In the genomic region with DNA sequence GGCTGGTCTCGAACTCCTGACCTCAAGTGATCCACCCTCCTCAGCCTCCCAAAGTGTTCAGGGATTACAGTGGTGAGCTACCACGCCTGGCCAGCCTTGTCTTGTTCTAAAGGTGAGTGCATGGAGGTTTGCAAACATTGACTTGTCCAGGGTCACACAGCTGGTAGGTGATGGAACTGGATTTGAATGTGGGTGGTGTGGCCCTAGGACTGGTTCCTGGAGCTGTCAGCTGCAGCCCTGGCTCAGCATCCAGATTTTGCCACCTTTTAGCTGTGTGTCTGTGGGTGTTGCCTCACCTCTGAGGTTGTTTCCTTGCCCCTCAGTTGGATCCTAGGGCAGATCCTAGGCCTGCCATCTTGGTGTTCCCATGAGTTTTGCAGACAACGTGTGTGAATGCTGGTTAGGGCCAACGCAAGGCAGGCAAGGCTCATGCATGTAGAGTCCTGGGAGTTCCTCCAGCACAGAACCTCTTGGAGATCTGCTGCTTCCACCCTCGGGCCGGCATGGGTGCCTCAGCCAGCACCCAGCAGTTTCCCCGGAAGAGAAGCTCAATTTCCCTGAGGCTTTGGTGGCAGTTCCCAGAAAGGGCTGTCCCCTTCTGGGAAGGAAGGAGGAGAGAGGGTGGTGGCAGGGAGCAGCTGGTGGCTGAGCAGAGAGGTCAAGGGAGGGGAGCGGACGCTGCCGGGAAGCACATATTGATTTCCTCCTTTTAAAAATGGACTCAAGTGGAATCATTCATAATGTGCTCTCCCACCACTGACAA, we compare ENCODE assay signal across 18 cellular contexts.
DNase-seq lines count a peak whose midpoint lies in the region; ATAC-seq, FAIRE-seq and TF ChIP-seq lines count a peak whose summit lies in the region.
"Had no signal": no experiment of that assay in that cellular context is flagged by ENCODE, and none has a peak within 500 bp of the region (broad histone marks: within the 10 kb centered on the region; RNA-seq: fewer than 3 reads in every experiment).

No MANE protein-coding gene starts in this region.

- TF ChIP-seq CTCF in natural killer cell (IDR thresholded peaks at IDR 0.05): no peak
- TF ChIP-seq CTCF in H1 (IDR thresholded peaks at IDR 0.05; ENCODE audit: control extremely low read depth in 1 of 3, insufficient read depth in 1 of 3, low read depth in 1 of 3, low read length in 3 of 3): no peak

- H4K8ac ChIP-seq in H1 (ENCODE audit: extremely low read depth, insufficient read depth, low read length) (no peak overlapping the region), neuronal stem cell (ENCODE audit: low read depth, low read length) (no peak overlapping the region)

- H3K4me1 Mint-ChIP-seq in natural killer cell treated with Interleukin-12 subunit alpha and Interleukin-12 subunit beta and Interleukin-15 and Interleukin-18, amount 100 ng/mL, for 72 hours (ENCODE audit: low read depth in 2 of 2): no peaks in the 10 kb centered on the region
- no peaks in the 10 kb centered on the region for H3K4me1 Mint-ChIP-seq in natural killer cell
- H3K4me1 Mint-ChIP-seq in activated T-helper 17 cell treated with anti-CD3 and anti-CD28 coated beads, Interleukin-2, amount 50 U/mL, for 72 hours: no peaks in the 10 kb centered on the region
- H3K4me1 Mint-ChIP-seq: CD8-positive, alpha-beta memory T cell had no signal

- no peak overlapping the region for H3K56ac ChIP-seq in H1 (replicated peaks; ENCODE audit: insufficient read length, low read depth, low read length)

- POLR2A ChIA-PET in H1 (lab: Charles Lee; ENCODE audit: partially characterized antibody): no interaction called here

- H3K23me2 ChIP-seq in H1 (ENCODE audit: low read depth, low read length): no peaks in the 10 kb centered on the region

- H3K4me1 ChIP-seq in H1 (replicated peaks in 1 of 4; ENCODE audit: control insufficient read depth in 3 of 4, insufficient read depth in 4 of 4, low read length in 3 of 4) (peaks cover 5 to 10% (median 8%) of the 10 kb centered on the region in 4 experiments; a peak in 5 of 7 replicates), neuronal stem cell (ENCODE audit: control insufficient read depth in 2 of 2, insufficient read depth in 1 of 2, low read depth in 1 of 2, low read length in 2 of 2) (peaks cover 0 to 9% of the 10 kb centered on the region in 2 donors)

- no peak for TF ChIP-seq EP300 in H1 (IDR thresholded peaks at IDR 0.05; ENCODE audit: borderline replicate concordance in 1 of 2, low read depth in 2 of 2, low read length in 2 of 2)

- H3K4me2 ChIP-seq in H1 (ENCODE audit: insufficient read depth in 1 of 2, low read depth in 2 of 2, low read length in 2 of 2) (no peak overlapping the region), neuronal stem cell (ENCODE audit: insufficient read depth, low read length, poor library complexity, severe bottlenecking) (no peak overlapping the region)

- H4K5ac ChIP-seq in H1 (ENCODE audit: insufficient read length, low read depth, low read length): no peak overlapping the region

- H3K27ac Mint-ChIP-seq in natural killer cell treated with Interleukin-12 subunit alpha and Interleukin-12 subunit beta and Interleukin-15 and Interleukin-18, amount 100 ng/mL, for 72 hours: no peak overlapping the region
- no peak overlapping the region for H3K27ac Mint-ChIP-seq in natural killer cell
- H3K27ac Mint-ChIP-seq in activated T-helper 17 cell treated with anti-CD3 and anti-CD28 coated beads, Interleukin-2, amount 50 U/mL, for 72 hours: no peak overlapping the region
- H3K27ac Mint-ChIP-seq: CD8-positive, alpha-beta memory T cell; naive thymus-derived CD8-positive, alpha-beta T cell; stimulated activated naive CD8-positive, alpha-beta T cell treated with anti-CD3 and anti-CD28 coated beads, Interleukin-15, Interleukin-2, amounts not matched to agents 100 ng/mL and 50 ng/mL, for 24 hours had no signal

- no peak overlapping the region for H3K23ac ChIP-seq in H1 (ENCODE audit: insufficient read length)
- no peak overlapping the region for H3K23ac ChIP-seq in neuronal stem cell (ENCODE audit: low read depth, low read length, poor library complexity)

- H3K36me3 ChIP-seq in H1 (ENCODE audit: control insufficient read depth in 2 of 4, insufficient read depth in 4 of 4, low read length in 3 of 4) (no peaks in the 10 kb centered on the region), neuronal stem cell (replicated peaks in 1 of 2; ENCODE audit: control insufficient read depth in 2 of 2, insufficient read depth in 2 of 2, low read length in 2 of 2) (no peaks in the 10 kb centered on the region)

- no peaks in the 10 kb centered on the region for H4K20me1 ChIP-seq in H1 (replicated peaks in 1 of 2; ENCODE audit: control insufficient read depth in 1 of 2, insufficient read depth in 2 of 2, low read length in 2 of 2)

- FAIRE-seq in H1 (lab: Jason Lieb, UNC): no peak
- FAIRE-seq: colon had no signal

- no peaks in the 10 kb centered on the region for H3K36me3 Mint-ChIP-seq in natural killer cell treated with Interleukin-12 subunit alpha and Interleukin-12 subunit beta and Interleukin-15 and Interleukin-18, amount 100 ng/mL, for 72 hours
- no peaks in the 10 kb centered on the region for H3K36me3 Mint-ChIP-seq in natural killer cell
- no peaks in the 10 kb centered on the region for H3K36me3 Mint-ChIP-seq in activated T-helper 17 cell treated with anti-CD3 and anti-CD28 coated beads, Interleukin-2, amount 50 U/mL, for 72 hours (ENCODE audit: low read depth)
- H3K36me3 Mint-ChIP-seq: CD8-positive, alpha-beta memory T cell; naive thymus-derived CD8-positive, alpha-beta T cell had no signal

- no peak overlapping the region for H2BK20ac ChIP-seq in H1 (ENCODE audit: low read length)

- H4K91ac ChIP-seq in H1 (replicated peaks; ENCODE audit: insufficient read length, low read length) (no peak overlapping the region), neuronal stem cell (ENCODE audit: low read depth, low read length, poor library complexity) (no peak overlapping the region)

- no peaks in the 10 kb centered on the region for H3K27me3 Mint-ChIP-seq in natural killer cell treated with Interleukin-12 subunit alpha and Interleukin-12 subunit beta and Interleukin-15 and Interleukin-18, amount 100 ng/mL, for 72 hours
- H3K27me3 Mint-ChIP-seq in natural killer cell (ENCODE audit: low read depth in 2 of 2): no peaks in the 10 kb centered on the region
- H3K27me3 Mint-ChIP-seq in activated T-helper 17 cell treated with anti-CD3 and anti-CD28 coated beads, Interleukin-2, amount 50 U/mL, for 72 hours: peaks cover 3% of the 10 kb centered on the region
- H3K27me3 Mint-ChIP-seq: stimulated activated naive CD8-positive, alpha-beta T cell treated with anti-CD3 and anti-CD28 coated beads, Interleukin-15, Interleukin-2, amounts not matched to agents 100 ng/mL and 50 ng/mL, for 24 hours had no signal

- TF ChIP-seq RAD21 in H1 (IDR thresholded peaks at IDR 0.05 in 1 of 2, conservative IDR thresholded peaks at IDR 0.05 in 1 of 2; ENCODE audit: low read depth in 2 of 2, low read length in 2 of 2): no peak

- H3K9me3 Mint-ChIP-seq in natural killer cell treated with Interleukin-12 subunit alpha and Interleukin-12 subunit beta and Interleukin-15 and Interleukin-18, amount 100 ng/mL, for 72 hours: no peaks in the 10 kb centered on the region
- H3K9me3 Mint-ChIP-seq in natural killer cell: no peaks in the 10 kb centered on the region
- H3K9me3 Mint-ChIP-seq in activated T-helper 17 cell treated with anti-CD3 and anti-CD28 coated beads, Interleukin-2, amount 50 U/mL, for 72 hours: no peaks in the 10 kb centered on the region
- H3K9me3 Mint-ChIP-seq: CD8-positive, alpha-beta memory T cell; naive thymus-derived CD8-positive, alpha-beta T cell; stimulated activated naive CD8-positive, alpha-beta T cell treated with anti-CD3 and anti-CD28 coated beads, Interleukin-15, Interleukin-2, amounts not matched to agents 100 ng/mL and 50 ng/mL, for 24 hours had no signal

- no peak for TF ChIP-seq POLR2A in H1 (IDR thresholded peaks at IDR 0.05; ENCODE audit: control extremely low read depth in 1 of 2, low read depth in 2 of 2, low read length in 2 of 2)

- H2BK12ac ChIP-seq in H1 (ENCODE audit: low read depth, low read length) (no peak overlapping the region), neuronal stem cell (ENCODE audit: low read length) (no peak overlapping the region)

- no peaks in the 10 kb centered on the region for H3K79me2 ChIP-seq in H1 (ENCODE audit: control insufficient read depth in 1 of 2, insufficient read depth in 2 of 2, low read length in 2 of 2)

- ATAC-seq in natural killer cell treated with Interleukin-12 subunit alpha and Interleukin-12 subunit beta and Interleukin-15 and Interleukin-18, amount 100 ng/mL, for 72 hours: no peak
- ATAC-seq in natural killer cell (no peak), HG03460 (IDR thresholded peaks at IDR 0.05; ENCODE audit: unreplicated experiment) (no peak)
- no peak for ATAC-seq in activated T-helper 17 cell treated with anti-CD3 and anti-CD28 coated beads, Interleukin-2, amount 50 U/mL, for 72 hours (replicated peaks)
- ATAC-seq: naive thymus-derived CD8-positive, alpha-beta T cell had no signal

- H3K9ac ChIP-seq in H1 (replicated peaks in 1 of 4; ENCODE audit: extremely low read depth in 1 of 4, low read depth in 3 of 4, low read length in 3 of 4) (no peak overlapping the region), neuronal stem cell (ENCODE audit: low read depth, low read length, poor library complexity) (no peak overlapping the region)

- no peak overlapping the region for H2AFZ ChIP-seq in H1 (ENCODE audit: low read length)
- peak overlapping the region; percentile 56 for H2AFZ ChIP-seq in neuronal stem cell (ENCODE audit: low read length)

- H3K18ac ChIP-seq in H1 (ENCODE audit: extremely low read depth, low read length) (no peak overlapping the region), neuronal stem cell (ENCODE audit: low read length) (peak overlapping the region; percentile 42)

- CTCF ChIA-PET in H1 (lab: Charles Lee; ENCODE audit: partially characterized antibody): interaction anchor here (1.3 kb wide), 1 partner anchor 25 kb away, joined by 3 read pairs; no protein-coding TSS in a partner anchor

- H2BK120ac ChIP-seq in H1 (replicated peaks; ENCODE audit: low read depth, low read length): no peak overlapping the region
- no peak overlapping the region for H2BK120ac ChIP-seq in neuronal stem cell (ENCODE audit: low read depth, low read length)

- H2BK15ac ChIP-seq in H1 (ENCODE audit: low read length) (peak overlapping the region; percentile 3; the same call in 1 of the 2 replicates), neuronal stem cell (ENCODE audit: low read length) (no peak overlapping the region)

- H2BK5ac ChIP-seq in H1 (ENCODE audit: low read depth, low read length): no peak overlapping the region
- no peak overlapping the region for H2BK5ac ChIP-seq in neuronal stem cell (ENCODE audit: low read length)

- H3K27ac ChIP-seq in H1 (ENCODE audit: low read depth, low read length): no peak overlapping the region
- H3K27ac ChIP-seq in neuronal stem cell (replicated peaks; ENCODE audit: low read length): no peak overlapping the region

- H3K4me3 Mint-ChIP-seq in natural killer cell treated with Interleukin-12 subunit alpha and Interleukin-12 subunit beta and Interleukin-15 and Interleukin-18, amount 100 ng/mL, for 72 hours: no peak overlapping the region
- no peak overlapping the region for H3K4me3 Mint-ChIP-seq in natural killer cell
- no peak overlapping the region for H3K4me3 Mint-ChIP-seq in activated T-helper 17 cell treated with anti-CD3 and anti-CD28 coated beads, Interleukin-2, amount 50 U/mL, for 72 hours
- H3K4me3 Mint-ChIP-seq: CD8-positive, alpha-beta memory T cell; naive thymus-derived CD8-positive, alpha-beta T cell; stimulated activated naive CD8-positive, alpha-beta T cell treated with anti-CD3 and anti-CD28 coated beads, Interleukin-15, Interleukin-2, amounts not matched to agents 100 ng/mL and 50 ng/mL, for 24 hours had no signal

- no peak overlapping the region for H3K4ac ChIP-seq in H1 (replicated peaks; ENCODE audit: insufficient read length, low read depth, low read length)
- H3K4ac ChIP-seq in neuronal stem cell (ENCODE audit: low read length): no peak overlapping the region

- H3K79me1 ChIP-seq in H1 (ENCODE audit: low read depth, low read length): no peaks in the 10 kb centered on the region
- no peaks in the 10 kb centered on the region for H3K79me1 ChIP-seq in neuronal stem cell (ENCODE audit: low read depth, low read length)

- H2AK5ac ChIP-seq in H1 (ENCODE audit: low read depth, low read length): 0 out of 2 replicates have a peak overlapping the region, but pooled peaks have one; percentile 6
- H2AK5ac ChIP-seq in neuronal stem cell (ENCODE audit: low read depth, low read length): no peak overlapping the region

- H3K9me3 ChIP-seq in H1 (ENCODE audit: insufficient read depth in 2 of 2, low read depth in 1 of 2, low read length in 1 of 2) (no peaks in the 10 kb centered on the region), neuronal stem cell (replicated peaks in 1 of 2; ENCODE audit: control insufficient read depth in 2 of 2, insufficient read depth in 1 of 2, low read depth in 1 of 2, low read length in 2 of 2) (no peaks in the 10 kb centered on the region)

- 93% methylated on average over 10 of the region's 10 CpGs; no CpG with 5 or more reads in 1 of the 2 experiments for WGBS in H1 (ENCODE audit: extremely low coverage in 1 of 2, insufficient coverage in 1 of 2, insufficient read length in 1 of 2, insufficient replicate concordance in 2 of 2, low coverage in 1 of 2, low lambda C conversion rate in 2 of 2, missing lambda C conversion rate in 1 of 2), 2 experiments
- no CpG with 5 or more reads among the region's 10 CpGs for WGBS in neuronal stem cell (ENCODE audit: extremely low coverage in 2 of 2, insufficient read length in 2 of 2, insufficient replicate concordance in 1 of 2), 2 donors

- intact Hi-C loops in natural killer cell (cut with micrococcal nuclease): no loop called here

- DNase-seq in natural killer cell treated with Interleukin-12 subunit alpha and Interleukin-12 subunit beta and Interleukin-15 and Interleukin-18, amount 100 ng/mL, for 72 hours (ENCODE audit: low spot score): peak; percentile 42
- no peak for DNase-seq in natural killer cell
- DNase-seq in H1 (ENCODE audit: low read depth in 1 of 2, low spot score in 2 of 2): peak in 1 of 2 experiments; percentile 23
- no peak for DNase-seq in neuronal stem cell (ENCODE audit: low spot score)
- no peak for DNase-seq in stimulated activated CD4-positive, alpha-beta T cell treated with anti-CD3 and anti-CD28 coated beads, Interleukin-1b, Interleukin-23, amount 100 ng/mL, for 48 hours
- DNase-seq in T-helper 2 cell: no peak
- DNase-seq: EL, NCI-H187, NCI-H446 treated with DMSO at 0.1 percent for 48 hours, Right ventricle myocardium superior, T-helper 1 cell had no signal

- H3K27me3 ChIP-seq in H1 (replicated peaks in 1 of 4; ENCODE audit: control insufficient read depth in 3 of 4, extremely low read depth in 1 of 4, insufficient read depth in 3 of 4, low read length in 3 of 4) (no peaks in the 10 kb centered on the region), neuronal stem cell (ENCODE audit: control insufficient read depth in 3 of 3, insufficient read depth in 3 of 3, low read depth in 1 of 3, low read length in 3 of 3) (no peaks in the 10 kb centered on the region)

- no peak overlapping the region for H3K4me3 ChIP-seq in H1 (ENCODE audit: extremely low read depth in 1 of 4, insufficient read depth in 2 of 4, low read depth in 3 of 4, low read length in 4 of 4)
- peak overlapping the region in 1 of 2 donors; percentile 22 for H3K4me3 ChIP-seq in neuronal stem cell (ENCODE audit: low read length in 2 of 2)
- H3K4me3 ChIP-seq: lung had no signal

- H3K14ac ChIP-seq in H1 (ENCODE audit: insufficient read length) (no peak overlapping the region), neuronal stem cell (ENCODE audit: low read length) (no peak overlapping the region)
